1 cellular context compared by ENCODE assay signal in genomic region chr16:69718365-69718764, GRCh38.
TF ChIP-seq lines count a peak whose summit lies in the region.

No MANE protein-coding gene starts in this region.

TF ChIP-seq in WTC11, 78 proteins besides CTCF, POLR2A, EP300 and RAD21 (continued from another document):
- TF ChIP-seq ESRRA (CRISPR knock-in tag; IDR thresholded peaks at IDR 0.05; ENCODE audit: borderline replicate concordance) (no peak), ZNF396 (CRISPR knock-in tag; IDR thresholded peaks at IDR 0.05; ENCODE audit: borderline replicate concordance) (no peak), ARID4B (CRISPR knock-in tag; IDR thresholded peaks at IDR 0.05; ENCODE audit: borderline replicate concordance) (no peak)
TF ChIP-seq in WTC11: peak in this region for 0.
